In genomic region chr1:37691497-37692077, GRCh38 we compare ENCODE assay signal across 8 cellular contexts. TPM values are rescaled to one million over a fixed set of nuclear protein-coding genes. Genes with fewer than 3 reads are reported as not detected.
A peak's percentile ranks its signal among the peaks of the same experiment; 100 is the strongest.
DNase-seq lines count a peak whose midpoint lies in the region; FAIRE-seq and TF ChIP-seq lines count a peak whose summit lies in the region.

No MANE protein-coding gene starts in this region.

- H2BK120ac ChIP-seq in mesenchymal stem cell (ENCODE audit: low read depth, low read length): peak overlapping the region; percentile 52

- H2AK5ac ChIP-seq in mesenchymal stem cell (ENCODE audit: low read length, severe bottlenecking): no peak overlapping the region

- FAIRE-seq in GM19239 (lab: Jason Lieb, UNC): no peak

- peak overlapping the region; percentile 92 for H3K27ac Mint-ChIP-seq in T-helper 2 cell treated with Interferon-gamma antibody and Interleukin-4, amounts not matched to agents 5 μg/mL and 100 μg/mL, for 36 hours

- H3K4me1 ChIP-seq in HUES48 (ENCODE audit: control insufficient read depth, insufficient read depth, low read length) (0 out of 2 replicates have a peak, but pooled peaks cover 3% of the 10 kb centered on the region), duodenal mucosa (ENCODE audit: control insufficient read depth in 1 of 2, insufficient read depth in 2 of 2, low read length in 2 of 2) (peaks cover 29 to 31% of the 10 kb centered on the region in 2 donors), mesenchymal stem cell (ENCODE audit: control insufficient read depth, insufficient read depth, low read depth, low read length) (peaks cover 20% of the 10 kb centered on the region), suprapubic skin (peaks cover 34% of the 10 kb centered on the region)

- H4K91ac ChIP-seq in mesenchymal stem cell (ENCODE audit: low read length): peak overlapping the region; percentile 78

- peak overlapping the region; percentile 93 for H3K4me3 ChIP-seq in HUES48 (ENCODE audit: low read depth, low read length)
- peak overlapping the region; percentile 89 to 97 for H3K4me3 ChIP-seq in duodenal mucosa (ENCODE audit: low read depth in 1 of 2, low read length in 2 of 2)
- peak overlapping the region; percentile 89 to 98 for H3K4me3 ChIP-seq in mesenchymal stem cell (ENCODE audit: insufficient read depth in 1 of 2, low read depth in 1 of 2, low read length in 2 of 2)
- H3K4me3 ChIP-seq in suprapubic skin: peak overlapping the region; percentile 78

- peak overlapping the region; percentile 99 for H2AFZ ChIP-seq in mesenchymal stem cell (ENCODE audit: low read depth, low read length)

- H3K27me3 ChIP-seq in HUES48 (ENCODE audit: control insufficient read depth, insufficient read depth, low read length) (no peaks in the 10 kb centered on the region), duodenal mucosa (ENCODE audit: control insufficient read depth in 1 of 2, insufficient read depth in 2 of 2, low read length in 2 of 2) (no peaks in the 10 kb centered on the region), mesenchymal stem cell (ENCODE audit: control insufficient read depth in 1 of 2, insufficient read depth in 1 of 2, low read length in 2 of 2) (no peaks in the 10 kb centered on the region), suprapubic skin (no peaks in the 10 kb centered on the region)

- peak overlapping the region in 1 of 2 experiments; percentile 90 for H3K14ac ChIP-seq in mesenchymal stem cell (ENCODE audit: low read length in 2 of 2)

- TF ChIP-seq POLR2A in suprapubic skin (IDR thresholded peaks at IDR 0.05): no peak

- no peak overlapping the region for H3K27ac ChIP-seq in HUES48 (ENCODE audit: low read depth, low read length)
- H3K27ac ChIP-seq in duodenal mucosa (ENCODE audit: low read depth, low read length): peak overlapping the region; percentile 73
- no peak overlapping the region for H3K27ac ChIP-seq in mesenchymal stem cell (ENCODE audit: low read length, poor library complexity, severe bottlenecking)
- peak overlapping the region; percentile 81 for H3K27ac ChIP-seq in suprapubic skin

- H2BK5ac ChIP-seq in mesenchymal stem cell (ENCODE audit: low read depth, low read length, poor library complexity, severe bottlenecking): no peak overlapping the region

- peak overlapping the region; percentile 96 for H3K4me3 Mint-ChIP-seq in T-helper 2 cell treated with Interferon-gamma antibody and Interleukin-4, amounts not matched to agents 5 μg/mL and 100 μg/mL, for 36 hours

- 3% methylated on average over 45 of the region's 45 CpGs for WGBS in mesenchymal stem cell
- no CpG with 5 or more reads among the region's 45 CpGs for WGBS in suprapubic skin

- peak overlapping the region; percentile 99 for H3K4me2 ChIP-seq in mesenchymal stem cell (ENCODE audit: low read length, poor library complexity, severe bottlenecking)

- H3K36me3 ChIP-seq in HUES48 (ENCODE audit: control insufficient read depth, insufficient read depth, low read length) (peaks cover 36% of the 10 kb centered on the region), duodenal mucosa (ENCODE audit: control insufficient read depth in 1 of 2, insufficient read depth in 2 of 2, low read length in 2 of 2) (peaks cover 0 to 9% of the 10 kb centered on the region in 2 donors), mesenchymal stem cell (ENCODE audit: control insufficient read depth in 1 of 2, insufficient read depth in 2 of 2, low read depth in 1 of 2, low read length in 2 of 2) (peaks cover 7 to 17% of the 10 kb centered on the region in 2 experiments), suprapubic skin (peaks cover 12% of the 10 kb centered on the region)

- peak overlapping the region; percentile 93 for H4K8ac ChIP-seq in mesenchymal stem cell (ENCODE audit: low read length)

- no peak overlapping the region for H3K9ac ChIP-seq in HUES48 (ENCODE audit: low read depth, low read length)
- H3K9ac ChIP-seq in duodenal mucosa (ENCODE audit: low read depth in 1 of 2, low read length in 2 of 2): peak overlapping the region; percentile 67 to 81
- peak overlapping the region; percentile 89 for H3K9ac ChIP-seq in mesenchymal stem cell (ENCODE audit: low read length)

- H3K9me3 Mint-ChIP-seq in T-helper 2 cell treated with Interferon-gamma antibody and Interleukin-4, amounts not matched to agents 5 μg/mL and 100 μg/mL, for 36 hours: no peaks in the 10 kb centered on the region

- peak overlapping the region; percentile 4 to 79 for H3K23ac ChIP-seq in mesenchymal stem cell (ENCODE audit: low read length in 2 of 2)

- H3K9me3 ChIP-seq in HUES48 (ENCODE audit: control insufficient read depth, insufficient read depth, low read length) (no peaks in the 10 kb centered on the region), duodenal mucosa (ENCODE audit: control insufficient read depth in 1 of 2, low read length in 2 of 2) (no peaks in the 10 kb centered on the region), mesenchymal stem cell (ENCODE audit: control insufficient read depth, low read length) (no peaks in the 10 kb centered on the region), suprapubic skin (no peaks in the 10 kb centered on the region)

- peaks cover 39% of the 10 kb centered on the region for H3K79me1 ChIP-seq in mesenchymal stem cell (replicated peaks; ENCODE audit: low read length, poor library complexity, severe bottlenecking)

- peak overlapping the region; percentile 66 to 69 for H3K4ac ChIP-seq in mesenchymal stem cell (ENCODE audit: low read depth in 1 of 2, low read length in 2 of 2)

- H2BK12ac ChIP-seq in mesenchymal stem cell (ENCODE audit: low read length in 2 of 2): peak overlapping the region in 1 of 2 experiments; percentile 67

- peaks cover 34% of the 10 kb centered on the region for H3K4me1 Mint-ChIP-seq in T-helper 2 cell treated with Interferon-gamma antibody and Interleukin-4, amounts not matched to agents 5 μg/mL and 100 μg/mL, for 36 hours (ENCODE audit: low read depth)

- peak overlapping the region; percentile 73 for H2BK15ac ChIP-seq in mesenchymal stem cell (ENCODE audit: low read depth, poor library complexity, severe bottlenecking)

- TF ChIP-seq EP300 in suprapubic skin (IDR thresholded peaks at IDR 0.05): no peak

- no peak for TF ChIP-seq CTCF in suprapubic skin (IDR thresholded peaks at IDR 0.05)

- DNase-seq in activated naive CD4-positive, alpha-beta T cell treated with Interleukin-2 at 50 U/mL for 16 hours: peak; percentile 21
- no peak for DNase-seq in activated naive CD4-positive, alpha-beta T cell (lab: John Stamatoyannopoulos, UW)
- DNase-seq in T-helper 2 cell treated with Interferon-gamma antibody and Interleukin-4, amounts not matched to agents 5 μg/mL and 100 μg/mL, for 36 hours (ENCODE audit: low spot score): peak; percentile 27
- DNase-seq in mesenchymal stem cell: peak; percentile 72
- peak in 1 of 2 donors; percentile 79 for DNase-seq in suprapubic skin (ENCODE audit: low spot score in 2 of 2)
- DNase-seq in GM19239 (ENCODE audit: insufficient read length, low spot score): no peak

- H3K27me3 Mint-ChIP-seq in T-helper 2 cell treated with Interferon-gamma antibody and Interleukin-4, amounts not matched to agents 5 μg/mL and 100 μg/mL, for 36 hours (ENCODE audit: low read depth): no peaks in the 10 kb centered on the region

- H3K18ac ChIP-seq in mesenchymal stem cell (ENCODE audit: low read depth in 1 of 2, low read length in 2 of 2): peak overlapping the region; percentile 86 to 87

- H3K36me3 Mint-ChIP-seq in T-helper 2 cell treated with Interferon-gamma antibody and Interleukin-4, amounts not matched to agents 5 μg/mL and 100 μg/mL, for 36 hours (ENCODE audit: low read depth): peaks cover 23% of the 10 kb centered on the region

RNA-seq across cellular contexts. Expression of gene CDCA8, which starts 0.7 kb away (rescaled TPM):
- 4.9 TPM for polyA plus RNA-seq in mesenchymal stem cell (2013, experiment 1 of 2)
- 4.9 TPM for polyA plus RNA-seq in mesenchymal stem cell (2013, experiment 2 of 2)
- 1 to 10 TPM; 2.7 to 6.2 (median 4.4) TPM for total RNA-seq in suprapubic skin

RNA-seq across cellular contexts. Expression of gene RSPO1, which starts 56.9 kb away (rescaled TPM):
- polyA plus RNA-seq in mesenchymal stem cell (2013, experiment 1 of 2): 0.17 TPM
- 0.12 TPM for polyA plus RNA-seq in mesenchymal stem cell (2013, experiment 2 of 2)
- total RNA-seq in suprapubic skin: 1 to 10 TPM; 2.1 to 9.7 (median 6.7) TPM

Comparison
In these comparisons a context has a peak if more than half of its experiments do, and no peak if none do; other contexts are left out.
1. DNase-seq: peak in activated naive CD4-positive, alpha-beta T cell treated with Interleukin-2 at 50 U/mL for 16 hours (single experiment), T-helper 2 cell treated with Interferon-gamma antibody and Interleukin-4, amounts not matched to agents 5 μg/mL and 100 μg/mL, for 36 hours (single experiment) and mesenchymal stem cell (single experiment); none in activated naive CD4-positive, alpha-beta T cell (0 of 4) and GM19239 (single experiment).
2. H3K27ac ChIP-seq: peak in duodenal mucosa (single experiment) and suprapubic skin (single experiment); none in HUES48 (single experiment) and mesenchymal stem cell (single experiment).
3. Peak in every context shown above with its lines, with median percentiles within 50 percentile points of each other: H3K4me3 ChIP-seq.